In genomic region chr14:95070748-95071435, GRCh38 we compare ENCODE assay signal across 19 cellular contexts.
"Had no signal": no experiment of that assay in that cellular context is flagged by ENCODE, and none has a peak within 500 bp of the region (broad histone marks: within the 10 kb centered on the region; RNA-seq: fewer than 3 reads in every experiment).

No MANE protein-coding gene starts in this region.

- H3K36me3 Mint-ChIP-seq: naive thymus-derived CD4-positive, alpha-beta T cell; stimulated activated naive B cell treated with anti-CD40 and anti-IgM and Interleukin-4, amounts not matched to agents 10 μg/mL and 1 μg/mL and 100 μg/mL, for 72 hours had no signal

- H2AFZ ChIP-seq: hepatocyte, parathyroid adenoma had no signal

- H3K79me2 ChIP-seq: hepatocyte, parathyroid adenoma had no signal

- H3K4me1 Mint-ChIP-seq: stimulated activated naive B cell treated with anti-CD40 and anti-IgM and Interleukin-4, amounts not matched to agents 10 μg/mL and 1 μg/mL and 100 μg/mL, for 72 hours had no signal

- H3K27ac ChIP-seq: hepatocyte, left lung, neutrophil, parathyroid adenoma, right lobe of liver, suprapubic skin, transverse colon had no signal

- H3K4me1 ChIP-seq: left lung, parathyroid adenoma, right lobe of liver, suprapubic skin, transverse colon had no signal

- H3K9ac ChIP-seq: parathyroid adenoma had no signal

- H3K4me3 Mint-ChIP-seq: naive thymus-derived CD4-positive, alpha-beta T cell; nephron progenitor cell; stimulated activated naive B cell treated with anti-CD40 and anti-IgM and Interleukin-4, amounts not matched to agents 10 μg/mL and 1 μg/mL and 100 μg/mL, for 72 hours; stimulated activated naive CD8-positive, alpha-beta T cell treated with anti-CD3 and anti-CD28 coated beads, Interleukin-15, Interleukin-2, amounts not matched to agents 100 ng/mL and 50 ng/mL, for 24 hours had no signal

- H3K27ac Mint-ChIP-seq: naive thymus-derived CD4-positive, alpha-beta T cell; nephron progenitor cell; progenitor cell of endocrine pancreas; stimulated activated naive B cell treated with anti-CD40 and anti-IgM and Interleukin-4, amounts not matched to agents 10 μg/mL and 1 μg/mL and 100 μg/mL, for 72 hours; stimulated activated naive CD8-positive, alpha-beta T cell treated with anti-CD3 and anti-CD28 coated beads, Interleukin-15, Interleukin-2, amounts not matched to agents 100 ng/mL and 50 ng/mL, for 24 hours had no signal

- H3K9me3 Mint-ChIP-seq: nephron progenitor cell; stimulated activated naive CD8-positive, alpha-beta T cell treated with anti-CD3 and anti-CD28 coated beads, Interleukin-15, Interleukin-2, amounts not matched to agents 100 ng/mL and 50 ng/mL, for 24 hours had no signal

- H3K4me3 ChIP-seq: hepatocyte, left lung, right lobe of liver, suprapubic skin, transverse colon had no signal

- ATAC-seq: left cardiac atrium; left lung; naive thymus-derived CD4-positive, alpha-beta T cell; right lobe of liver; stimulated activated naive B cell treated with anti-CD40 and anti-IgM and Interleukin-4, amounts not matched to agents 10 μg/mL and 1 μg/mL and 100 μg/mL, for 72 hours had no signal

- H3K9me3 ChIP-seq: neutrophil, right lobe of liver, suprapubic skin, transverse colon had no signal

- H3K27me3 ChIP-seq: hepatocyte, right lobe of liver, transverse colon had no signal

- DNase-seq: cortex of kidney; left cardiac atrium; left lung; mesenchymal stem cell; midbrain; naive thymus-derived CD4-positive, alpha-beta T cell; nephron progenitor cell; right lobe of liver; small intestine; stimulated activated CD4-positive, alpha-beta T cell treated with anti-CD3 and anti-CD28 coated beads, Interleukin-15, amount 100 ng/mL, for 24 hours; stimulated activated CD4-positive, alpha-beta T cell treated with anti-CD3 and anti-CD28 coated beads, Interleukin-2, amount 100 ng/mL, for 48 hours; stimulated activated naive B cell treated with anti-CD40 and anti-IgM and Interleukin-4, amounts not matched to agents 10 μg/mL and 1 μg/mL and 100 μg/mL, for 72 hours; transverse colon had no signal

- H3K36me3 ChIP-seq: left lung, neutrophil, right lobe of liver, suprapubic skin, transverse colon had no signal
